ENCODE assay signal across 8 cellular contexts in genomic region chr6:88166493-88166900, GRCh38. TPM values are rescaled to one million over a fixed set of nuclear protein-coding genes. Genes with fewer than 3 reads are reported as not detected.
A peak's percentile ranks its signal among the peaks of the same experiment; 100 is the strongest.
DNase-seq lines count a peak whose midpoint lies in the region; ATAC-seq and TF ChIP-seq lines count a peak whose summit lies in the region.

No MANE protein-coding gene starts in this region.

- H3K4me1 ChIP-seq in rectal smooth muscle tissue (ENCODE audit: control insufficient read depth, insufficient read depth, low read length): no peaks in the 10 kb centered on the region

- H3K36me3 ChIP-seq in rectal smooth muscle tissue (ENCODE audit: control insufficient read depth, insufficient read depth, low read length): no peaks in the 10 kb centered on the region

- no peak for TF ChIP-seq CTCF in WI38 (IDR thresholded peaks at IDR 0.05; ENCODE audit: low read depth, low read length)

- H3K27me3 ChIP-seq in rectal smooth muscle tissue (ENCODE audit: control insufficient read depth, insufficient read depth, low read length): peaks cover 2% of the 10 kb centered on the region

- H3K9ac ChIP-seq in rectal smooth muscle tissue (ENCODE audit: low read length): no peak overlapping the region

- intact Hi-C loops in Right ventricle myocardium superior (cut with DNase I): no loop called here

- H3K4me3 ChIP-seq in WI38 (ENCODE audit: low read depth, low read length) (peak overlapping the region; percentile 37), rectal smooth muscle tissue (ENCODE audit: low read length) (peak overlapping the region; percentile 84)

- no peak for DNase-seq in activated CD4-positive, CD25-positive, alpha-beta regulatory T cell (lab: John Stamatoyannopoulos, UW)
- DNase-seq in Right ventricle myocardium superior: peak; percentile 45
- no peak for DNase-seq in A172 (ENCODE audit: low spot score)

- H3K27ac ChIP-seq in rectal smooth muscle tissue (ENCODE audit: low read depth, low read length): peak overlapping the region; percentile 83

- ATAC-seq in activated CD4-positive, CD25-positive, alpha-beta regulatory T cell treated with anti-CD3 and anti-CD28 coated beads, Interleukin-2, amount 50 U/mL, for 24 hours: peak; percentile 5 to 31
- ATAC-seq in HG02852 (IDR thresholded peaks at IDR 0.05; ENCODE audit: unreplicated experiment): peak; percentile 35
- ATAC-seq in Right ventricle myocardium superior (ENCODE audit: poor library complexity): peak; percentile 34
- ATAC-seq in HG03457 (IDR thresholded peaks at IDR 0.05; ENCODE audit: unreplicated experiment): no peak

RNA-seq across cellular contexts. Expression of gene CNR1, which starts 0.3 kb away (rescaled TPM):
- 0.11 TPM for total RNA-seq in Right ventricle myocardium superior
- not detected in 2 replicates for total RNA-seq in A172 (2014; rRNA removed; shearing (Covaris generic))
